1 cellular context compared by ENCODE assay signal in the genomic region with DNA sequence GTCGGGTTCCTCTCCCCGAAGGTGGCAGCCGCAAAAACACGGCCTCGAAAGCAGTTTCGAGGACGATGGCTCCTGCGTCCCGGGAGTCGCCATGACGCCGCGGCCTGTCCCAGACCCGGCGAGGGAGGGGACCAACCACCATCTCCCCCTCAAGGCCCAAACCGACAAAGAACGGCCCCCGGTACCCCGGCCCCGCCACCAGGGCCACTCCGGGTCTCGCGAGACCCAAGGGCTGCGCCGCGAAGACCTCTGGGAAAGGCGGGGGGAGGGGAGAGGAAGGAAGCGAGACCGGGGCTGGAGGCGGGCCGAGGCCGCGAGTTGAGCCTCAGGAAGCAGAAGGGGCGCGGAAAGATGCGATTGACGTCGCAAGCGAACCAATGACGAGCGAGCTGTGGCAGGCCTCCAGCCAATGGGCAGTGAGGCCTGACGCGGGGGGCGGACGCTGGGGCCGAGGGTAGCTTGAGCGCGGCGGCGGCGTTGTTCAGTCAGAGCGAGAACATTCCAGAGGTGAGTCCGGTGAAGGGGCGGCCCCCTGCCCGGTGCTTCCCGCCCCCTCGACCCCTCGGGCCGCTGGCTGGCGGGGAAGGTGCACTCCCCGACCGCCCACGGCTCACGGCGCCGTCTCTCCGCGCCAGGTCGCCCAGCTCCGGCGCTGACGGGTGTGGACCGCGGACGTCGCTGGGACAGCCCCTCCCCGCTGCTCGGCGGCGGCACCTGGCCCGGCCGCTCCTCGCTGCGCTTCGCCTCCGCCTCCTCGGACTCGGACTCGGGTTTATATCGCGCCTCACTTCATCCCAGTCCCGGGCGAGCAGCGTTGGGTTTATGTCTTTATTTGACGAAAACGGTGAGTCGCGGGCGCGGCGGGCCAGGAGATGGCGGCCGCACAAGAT.
TF ChIP-seq lines count a peak whose summit lies in the region.

A gene (plus strand): TSS at position 484 of the 890 bp plus-strand sequence. CDS start 1,624 bp downstream, outside the sequence.

TF ChIP-seq in GM12878, 131 proteins besides CTCF, POLR2A, EP300 and RAD21 (continued from another document and continues in another):
- TF ChIP-seq, protein P1, sequence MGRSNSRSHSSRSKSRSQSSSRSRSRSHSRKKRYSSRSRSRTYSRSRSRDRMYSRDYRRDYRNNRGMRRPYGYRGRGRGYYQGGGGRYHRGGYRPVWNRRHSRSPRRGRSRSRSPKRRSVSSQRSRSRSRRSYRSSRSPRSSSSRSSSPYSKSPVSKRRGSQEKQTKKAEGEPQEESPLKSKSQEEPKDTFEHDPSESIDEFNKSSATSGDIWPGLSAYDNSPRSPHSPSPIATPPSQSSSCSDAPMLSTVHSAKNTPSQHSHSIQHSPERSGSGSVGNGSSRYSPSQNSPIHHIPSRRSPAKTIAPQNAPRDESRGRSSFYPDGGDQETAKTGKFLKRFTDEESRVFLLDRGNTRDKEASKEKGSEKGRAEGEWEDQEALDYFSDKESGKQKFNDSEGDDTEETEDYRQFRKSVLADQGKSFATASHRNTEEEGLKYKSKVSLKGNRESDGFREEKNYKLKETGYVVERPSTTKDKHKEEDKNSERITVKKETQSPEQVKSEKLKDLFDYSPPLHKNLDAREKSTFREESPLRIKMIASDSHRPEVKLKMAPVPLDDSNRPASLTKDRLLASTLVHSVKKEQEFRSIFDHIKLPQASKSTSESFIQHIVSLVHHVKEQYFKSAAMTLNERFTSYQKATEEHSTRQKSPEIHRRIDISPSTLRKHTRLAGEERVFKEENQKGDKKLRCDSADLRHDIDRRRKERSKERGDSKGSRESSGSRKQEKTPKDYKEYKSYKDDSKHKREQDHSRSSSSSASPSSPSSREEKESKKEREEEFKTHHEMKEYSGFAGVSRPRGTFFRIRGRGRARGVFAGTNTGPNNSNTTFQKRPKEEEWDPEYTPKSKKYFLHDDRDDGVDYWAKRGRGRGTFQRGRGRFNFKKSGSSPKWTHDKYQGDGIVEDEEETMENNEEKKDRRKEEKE (IDR thresholded peaks at IDR 0.05), result 0 out of 2 replicates have a peak, but pooled peaks have one; percentile 56
- no peak for TF ChIP-seq CEBPB (IDR thresholded peaks at IDR 0.05; ENCODE audit: borderline replicate concordance in 1 of 2, low read depth in 2 of 2, low read length in 2 of 2)
- 0 out of 2 replicates have a peak, but pooled peaks have one; percentile 8 for TF ChIP-seq JUND (IDR thresholded peaks at IDR 0.05; ENCODE audit: low read depth, low read length)
- TF ChIP-seq MYC (IDR thresholded peaks at IDR 0.05; ENCODE audit: insufficient read depth, insufficient read length, insufficient replicate concordance, low read length, severe bottlenecking), result peak; percentile 44
- TF ChIP-seq, protein P2, sequence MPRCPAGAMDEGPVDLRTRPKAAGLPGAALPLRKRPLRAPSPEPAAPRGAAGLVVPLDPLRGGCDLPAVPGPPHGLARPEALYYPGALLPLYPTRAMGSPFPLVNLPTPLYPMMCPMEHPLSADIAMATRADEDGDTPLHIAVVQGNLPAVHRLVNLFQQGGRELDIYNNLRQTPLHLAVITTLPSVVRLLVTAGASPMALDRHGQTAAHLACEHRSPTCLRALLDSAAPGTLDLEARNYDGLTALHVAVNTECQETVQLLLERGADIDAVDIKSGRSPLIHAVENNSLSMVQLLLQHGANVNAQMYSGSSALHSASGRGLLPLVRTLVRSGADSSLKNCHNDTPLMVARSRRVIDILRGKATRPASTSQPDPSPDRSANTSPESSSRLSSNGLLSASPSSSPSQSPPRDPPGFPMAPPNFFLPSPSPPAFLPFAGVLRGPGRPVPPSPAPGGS (IDR thresholded peaks at IDR 0.05; ENCODE audit: borderline replicate concordance, insufficient read depth, low read depth, low read length, poor library complexity, severe bottlenecking), result peak; percentile 34
- TF ChIP-seq BRCA1 (IDR thresholded peaks at IDR 0.05; ENCODE audit: low read depth, low read length), result peak; percentile 99
- no peak for TF ChIP-seq PAX8 (IDR thresholded peaks at IDR 0.05)
- no peak; the same call in 1 of the 2 replicates for TF ChIP-seq CBX5 (IDR thresholded peaks at IDR 0.05; ENCODE audit: low read depth)
- TF ChIP-seq SRF (IDR thresholded peaks at IDR 0.05; ENCODE audit: low read depth in 2 of 2, low read length in 2 of 2), result peak in 1 of 2 experiments; percentile 48; a peak in 1 of 4 replicates
- TF ChIP-seq IKZF2 (IDR thresholded peaks at IDR 0.05), result peak; percentile 26 to 48; a peak in 2 of 4 replicates
- TF ChIP-seq CBFB (IDR thresholded peaks at IDR 0.05; ENCODE audit: low read depth), result peak; percentile 99
- TF ChIP-seq TBL1XR1 (IDR thresholded peaks at IDR 0.05; ENCODE audit: low read depth, low read length), result peak; percentile 83
- TF ChIP-seq TAF1 (IDR thresholded peaks at IDR 0.05; ENCODE audit: borderline replicate concordance, low read depth, low read length), result peak; percentile 94
- TF ChIP-seq, protein P3, sequence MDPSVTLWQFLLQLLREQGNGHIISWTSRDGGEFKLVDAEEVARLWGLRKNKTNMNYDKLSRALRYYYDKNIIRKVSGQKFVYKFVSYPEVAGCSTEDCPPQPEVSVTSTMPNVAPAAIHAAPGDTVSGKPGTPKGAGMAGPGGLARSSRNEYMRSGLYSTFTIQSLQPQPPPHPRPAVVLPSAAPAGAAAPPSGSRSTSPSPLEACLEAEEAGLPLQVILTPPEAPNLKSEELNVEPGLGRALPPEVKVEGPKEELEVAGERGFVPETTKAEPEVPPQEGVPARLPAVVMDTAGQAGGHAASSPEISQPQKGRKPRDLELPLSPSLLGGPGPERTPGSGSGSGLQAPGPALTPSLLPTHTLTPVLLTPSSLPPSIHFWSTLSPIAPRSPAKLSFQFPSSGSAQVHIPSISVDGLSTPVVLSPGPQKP (IDR thresholded peaks at IDR 0.05; ENCODE audit: low read depth, low read length), result no peak
- peak; percentile 75; the same call in 1 of the 2 replicates for TF ChIP-seq SIN3A (IDR thresholded peaks at IDR 0.05; ENCODE audit: low read depth, low read length)
- peak; percentile 92 for TF ChIP-seq BACH1 (IDR thresholded peaks at IDR 0.05; ENCODE audit: borderline replicate concordance)
- TF ChIP-seq, protein P4, sequence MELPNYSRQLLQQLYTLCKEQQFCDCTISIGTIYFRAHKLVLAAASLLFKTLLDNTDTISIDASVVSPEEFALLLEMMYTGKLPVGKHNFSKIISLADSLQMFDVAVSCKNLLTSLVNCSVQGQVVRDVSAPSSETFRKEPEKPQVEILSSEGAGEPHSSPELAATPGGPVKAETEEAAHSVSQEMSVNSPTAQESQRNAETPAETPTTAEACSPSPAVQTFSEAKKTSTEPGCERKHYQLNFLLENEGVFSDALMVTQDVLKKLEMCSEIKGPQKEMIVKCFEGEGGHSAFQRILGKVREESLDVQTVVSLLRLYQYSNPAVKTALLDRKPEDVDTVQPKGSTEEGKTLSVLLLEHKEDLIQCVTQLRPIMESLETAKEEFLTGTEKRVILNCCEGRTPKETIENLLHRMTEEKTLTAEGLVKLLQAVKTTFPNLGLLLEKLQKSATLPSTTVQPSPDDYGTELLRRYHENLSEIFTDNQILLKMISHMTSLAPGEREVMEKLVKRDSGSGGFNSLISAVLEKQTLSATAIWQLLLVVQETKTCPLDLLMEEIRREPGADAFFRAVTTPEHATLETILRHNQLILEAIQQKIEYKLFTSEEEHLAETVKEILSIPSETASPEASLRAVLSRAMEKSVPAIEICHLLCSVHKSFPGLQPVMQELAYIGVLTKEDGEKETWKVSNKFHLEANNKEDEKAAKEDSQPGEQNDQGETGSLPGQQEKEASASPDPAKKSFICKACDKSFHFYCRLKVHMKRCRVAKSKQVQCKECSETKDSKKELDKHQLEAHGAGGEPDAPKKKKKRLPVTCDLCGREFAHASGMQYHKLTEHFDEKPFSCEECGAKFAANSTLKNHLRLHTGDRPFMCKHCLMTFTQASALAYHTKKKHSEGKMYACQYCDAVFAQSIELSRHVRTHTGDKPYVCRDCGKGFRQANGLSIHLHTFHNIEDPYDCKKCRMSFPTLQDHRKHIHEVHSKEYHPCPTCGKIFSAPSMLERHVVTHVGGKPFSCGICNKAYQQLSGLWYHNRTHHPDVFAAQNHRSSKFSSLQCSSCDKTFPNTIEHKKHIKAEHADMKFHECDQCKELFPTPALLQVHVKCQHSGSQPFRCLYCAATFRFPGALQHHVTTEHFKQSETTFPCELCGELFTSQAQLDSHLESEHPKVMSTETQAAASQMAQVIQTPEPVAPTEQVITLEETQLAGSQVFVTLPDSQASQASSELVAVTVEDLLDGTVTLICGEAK (IDR thresholded peaks at IDR 0.05; ENCODE audit: borderline replicate concordance), result peak; percentile 81
- TF ChIP-seq ESRRA (IDR thresholded peaks at IDR 0.05; ENCODE audit: low read length), result no peak; the same call in 1 of the 2 replicates
- TF ChIP-seq SMC3 (IDR thresholded peaks at IDR 0.05; ENCODE audit: borderline replicate concordance, low read length), result no peak
- peak; percentile 55 for TF ChIP-seq EED (IDR thresholded peaks at IDR 0.05; ENCODE audit: low read depth)
- 0 out of 2 replicates have a peak, but pooled peaks have one; percentile 24 for TF ChIP-seq NFXL1 (IDR thresholded peaks at IDR 0.05; ENCODE audit: borderline replicate concordance)
- TF ChIP-seq, protein P5, sequence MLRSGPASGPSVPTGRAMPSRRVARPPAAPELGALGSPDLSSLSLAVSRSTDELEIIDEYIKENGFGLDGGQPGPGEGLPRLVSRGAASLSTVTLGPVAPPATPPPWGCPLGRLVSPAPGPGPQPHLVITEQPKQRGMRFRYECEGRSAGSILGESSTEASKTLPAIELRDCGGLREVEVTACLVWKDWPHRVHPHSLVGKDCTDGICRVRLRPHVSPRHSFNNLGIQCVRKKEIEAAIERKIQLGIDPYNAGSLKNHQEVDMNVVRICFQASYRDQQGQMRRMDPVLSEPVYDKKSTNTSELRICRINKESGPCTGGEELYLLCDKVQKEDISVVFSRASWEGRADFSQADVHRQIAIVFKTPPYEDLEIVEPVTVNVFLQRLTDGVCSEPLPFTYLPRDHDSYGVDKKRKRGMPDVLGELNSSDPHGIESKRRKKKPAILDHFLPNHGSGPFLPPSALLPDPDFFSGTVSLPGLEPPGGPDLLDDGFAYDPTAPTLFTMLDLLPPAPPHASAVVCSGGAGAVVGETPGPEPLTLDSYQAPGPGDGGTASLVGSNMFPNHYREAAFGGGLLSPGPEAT (IDR thresholded peaks at IDR 0.05; ENCODE audit: low read depth), result peak; percentile 56; the same call in 1 of the 2 replicates
- peak; percentile 53; the same call in 1 of the 2 replicates for TF ChIP-seq NFYA (IDR thresholded peaks at IDR 0.05; ENCODE audit: borderline replicate concordance, low read depth, low read length)
- peak; percentile 62 for TF ChIP-seq MXI1 (IDR thresholded peaks at IDR 0.05; ENCODE audit: low read depth, low read length)
- TF ChIP-seq, protein P6, sequence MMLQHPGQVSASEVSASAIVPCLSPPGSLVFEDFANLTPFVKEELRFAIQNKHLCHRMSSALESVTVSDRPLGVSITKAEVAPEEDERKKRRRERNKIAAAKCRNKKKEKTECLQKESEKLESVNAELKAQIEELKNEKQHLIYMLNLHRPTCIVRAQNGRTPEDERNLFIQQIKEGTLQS (IDR thresholded peaks at IDR 0.05; ENCODE audit: borderline replicate concordance, extremely low read depth, low read depth, low read length), result no peak
- no peak for TF ChIP-seq MEF2A (IDR thresholded peaks at IDR 0.05; ENCODE audit: insufficient read depth, low read depth, low read length)
- TF ChIP-seq ZNF207 (IDR thresholded peaks at IDR 0.05; ENCODE audit: borderline replicate concordance), result peak; percentile 88
- peak; percentile 52; the same call in 1 of the 2 replicates for TF ChIP-seq SPI1 (IDR thresholded peaks at IDR 0.05; ENCODE audit: borderline replicate concordance, insufficient read depth, low read depth, low read length)
- TF ChIP-seq FOS (IDR thresholded peaks at IDR 0.05; ENCODE audit: borderline replicate concordance, extremely low read depth, insufficient read length), result peak; percentile 91
- TF ChIP-seq SUZ12 (IDR thresholded peaks at IDR 0.05; ENCODE audit: unreplicated experiment), result no peak
- 0 out of 2 replicates have a peak, but pooled peaks have one; percentile 6 for TF ChIP-seq FOXK2 (IDR thresholded peaks at IDR 0.05)
- TF ChIP-seq, protein P7, sequence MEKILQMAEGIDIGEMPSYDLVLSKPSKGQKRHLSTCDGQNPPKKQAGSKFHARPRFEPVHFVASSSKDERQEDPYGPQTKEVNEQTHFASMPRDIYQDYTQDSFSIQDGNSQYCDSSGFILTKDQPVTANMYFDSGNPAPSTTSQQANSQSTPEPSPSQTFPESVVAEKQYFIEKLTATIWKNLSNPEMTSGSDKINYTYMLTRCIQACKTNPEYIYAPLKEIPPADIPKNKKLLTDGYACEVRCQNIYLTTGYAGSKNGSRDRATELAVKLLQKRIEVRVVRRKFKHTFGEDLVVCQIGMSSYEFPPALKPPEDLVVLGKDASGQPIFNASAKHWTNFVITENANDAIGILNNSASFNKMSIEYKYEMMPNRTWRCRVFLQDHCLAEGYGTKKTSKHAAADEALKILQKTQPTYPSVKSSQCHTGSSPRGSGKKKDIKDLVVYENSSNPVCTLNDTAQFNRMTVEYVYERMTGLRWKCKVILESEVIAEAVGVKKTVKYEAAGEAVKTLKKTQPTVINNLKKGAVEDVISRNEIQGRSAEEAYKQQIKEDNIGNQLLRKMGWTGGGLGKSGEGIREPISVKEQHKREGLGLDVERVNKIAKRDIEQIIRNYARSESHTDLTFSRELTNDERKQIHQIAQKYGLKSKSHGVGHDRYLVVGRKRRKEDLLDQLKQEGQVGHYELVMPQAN (conservative IDR thresholded peaks at IDR 0.05), result peak; percentile 80
- 0 out of 2 replicates have a peak, but pooled peaks have one; percentile 62 for TF ChIP-seq STAT1 (conservative IDR thresholded peaks at IDR 0.05)
- no peak for TF ChIP-seq ZBED1 (IDR thresholded peaks at IDR 0.05; ENCODE audit: borderline replicate concordance)
- no peak for TF ChIP-seq ZNF622 (IDR thresholded peaks at IDR 0.05)
- peak; percentile 100 for TF ChIP-seq CHD2 (IDR thresholded peaks at IDR 0.05; ENCODE audit: borderline replicate concordance, low read depth, low read length)
- peak; percentile 99 for TF ChIP-seq SP1 (IDR thresholded peaks at IDR 0.05; ENCODE audit: low read depth, low read length)
- TF ChIP-seq YY1 (IDR thresholded peaks at IDR 0.05; ENCODE audit: low read depth, low read length), result peak; percentile 95
- peak; percentile 92 for TF ChIP-seq POU2F2 (IDR thresholded peaks at IDR 0.05; ENCODE audit: borderline replicate concordance, low read depth, low read length)
- TF ChIP-seq, protein P8, sequence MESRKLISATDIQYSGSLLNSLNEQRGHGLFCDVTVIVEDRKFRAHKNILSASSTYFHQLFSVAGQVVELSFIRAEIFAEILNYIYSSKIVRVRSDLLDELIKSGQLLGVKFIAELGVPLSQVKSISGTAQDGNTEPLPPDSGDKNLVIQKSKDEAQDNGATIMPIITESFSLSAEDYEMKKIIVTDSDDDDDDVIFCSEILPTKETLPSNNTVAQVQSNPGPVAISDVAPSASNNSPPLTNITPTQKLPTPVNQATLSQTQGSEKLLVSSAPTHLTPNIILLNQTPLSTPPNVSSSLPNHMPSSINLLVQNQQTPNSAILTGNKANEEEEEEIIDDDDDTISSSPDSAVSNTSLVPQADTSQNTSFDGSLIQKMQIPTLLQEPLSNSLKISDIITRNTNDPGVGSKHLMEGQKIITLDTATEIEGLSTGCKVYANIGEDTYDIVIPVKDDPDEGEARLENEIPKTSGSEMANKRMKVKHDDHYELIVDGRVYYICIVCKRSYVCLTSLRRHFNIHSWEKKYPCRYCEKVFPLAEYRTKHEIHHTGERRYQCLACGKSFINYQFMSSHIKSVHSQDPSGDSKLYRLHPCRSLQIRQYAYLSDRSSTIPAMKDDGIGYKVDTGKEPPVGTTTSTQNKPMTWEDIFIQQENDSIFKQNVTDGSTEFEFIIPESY (IDR thresholded peaks at IDR 0.05), result no peak
